In the genomic region with DNA sequence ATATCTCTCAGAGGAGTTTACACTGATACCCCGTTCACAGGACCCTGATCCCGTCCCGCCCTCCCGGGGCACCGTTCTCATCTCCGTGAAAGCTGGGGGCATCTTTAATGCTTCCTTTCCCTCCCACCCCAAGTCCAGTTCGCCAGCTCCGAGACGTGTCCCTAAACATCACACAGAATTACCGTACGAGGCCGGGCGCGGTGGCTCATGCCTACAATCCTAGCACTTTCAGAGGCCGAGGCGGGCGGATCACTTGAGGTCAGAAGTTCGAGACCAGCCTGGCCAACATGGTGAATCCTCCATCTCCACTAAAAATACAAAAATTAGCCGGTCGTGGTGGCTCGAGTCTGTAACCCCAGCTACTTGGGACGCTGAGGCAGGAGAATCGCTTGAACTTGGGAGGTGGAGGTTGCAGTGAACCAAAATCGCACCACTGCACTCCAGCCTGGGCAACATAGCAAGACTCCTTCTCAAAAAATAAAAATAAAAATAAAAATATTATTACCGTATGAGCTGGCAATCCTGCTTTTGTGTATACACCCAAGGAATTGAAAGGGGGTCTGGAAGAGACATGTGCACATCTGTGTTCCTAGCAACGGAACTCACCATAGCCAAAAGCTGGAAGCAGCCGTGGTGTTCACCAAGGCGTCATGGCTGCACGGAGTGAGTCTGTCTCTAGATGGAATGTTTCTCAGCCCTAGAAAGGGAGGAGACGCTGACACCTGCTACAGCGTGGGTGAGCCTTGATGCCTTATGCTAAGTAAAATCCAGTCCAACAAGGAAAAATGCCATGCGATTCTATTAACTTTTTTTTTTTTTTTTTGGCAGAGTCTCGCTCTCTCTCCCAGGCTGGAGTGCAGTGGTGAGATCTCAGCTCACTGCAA, we compare ENCODE assay signal across 17 cellular contexts. TPM values are rescaled to one million over a fixed set of nuclear protein-coding genes. Genes with fewer than 3 reads are reported as not detected.
DNase-seq lines count a peak whose midpoint lies in the region; ATAC-seq, FAIRE-seq and TF ChIP-seq lines count a peak whose summit lies in the region.
"Had no signal": no experiment of that assay in that cellular context is flagged by ENCODE, and none has a peak within 500 bp of the region (broad histone marks: within the 10 kb centered on the region; RNA-seq: fewer than 3 reads in every experiment).

No MANE protein-coding gene starts in this region.

- TF ChIP-seq CTCF in esophagus squamous epithelium (IDR thresholded peaks at IDR 0.05) (no peak), neural progenitor cell (IDR thresholded peaks at IDR 0.05) (no peak), upper lobe of left lung (IDR thresholded peaks at IDR 0.05) (no peak)

- no peak for DNase-seq in activated naive CD8-positive, alpha-beta T cell treated with anti-CD3 and anti-CD28 coated beads, Interleukin-2, amount 50 U/mL, for 24 hours
- DNase-seq in esophagus squamous epithelium (lab: John Stamatoyannopoulos, UW) (no peak), neural progenitor cell (ENCODE audit: low spot score) (no peak), upper lobe of left lung (peak in 1 of 2 donors; percentile 36), NCI-H1105 treated with DMSO at 0.1 percent for 48 hours (lab: John Stamatoyannopoulos, UW) (no peak), HTR-8/SVneo (ENCODE audit: insufficient read length, low spot score) (no peak)
- DNase-seq: activated B cell treated with CpG ODN at 0.5 μM for 24 hours, activated gamma-delta T cell, cerebellar nuclear complex, DMS79 treated with DMSO at 0.1 percent for 48 hours, foreskin keratinocyte, NCI-H1092 treated with DMSO at 0.1 percent for 48 hours, NCI-H526 treated with DMSO at 0.1 percent for 48 hours had no signal

- WGBS in esophagus squamous epithelium, 2 donors, result 34 to 52% methylated on average over 21 to 28 of the region's 33 CpGs
- 50 to 72% methylated on average over 25 to 33 of the region's 33 CpGs for WGBS in upper lobe of left lung, 2 donors

- peaks cover 7 to 47% (median 27%) of the 10 kb centered on the region in 3 donors for H3K4me1 ChIP-seq in esophagus squamous epithelium
- no peaks in the 10 kb centered on the region for H3K4me1 ChIP-seq in neural progenitor cell
- peaks cover 0 to 17% (median 7%) of the 10 kb centered on the region in 4 donors for H3K4me1 ChIP-seq in upper lobe of left lung
- H3K4me1 ChIP-seq: foreskin keratinocyte had no signal

- H3K27ac ChIP-seq in esophagus squamous epithelium (peak overlapping the region; percentile 87 to 92 (median 91)), neural progenitor cell (no peak overlapping the region), upper lobe of left lung (peak overlapping the region in 3 of 4 donors; percentile 80 to 85 (median 82))
- H3K27ac ChIP-seq: foreskin keratinocyte had no signal

- peak overlapping the region; percentile 94 for H3K4me2 ChIP-seq in neural progenitor cell

- H3K9me3 Mint-ChIP-seq in activated naive CD8-positive, alpha-beta T cell (ENCODE audit: low read depth), result no peaks in the 10 kb centered on the region
- no peaks in the 10 kb centered on the region for H3K9me3 Mint-ChIP-seq in activated naive CD8-positive, alpha-beta T cell treated with anti-CD3 and anti-CD28 coated beads, Interleukin-2, amount 50 U/mL, for 24 hours
- H3K9me3 Mint-ChIP-seq in neural progenitor cell, result peaks cover 5% of the 10 kb centered on the region

- H3K4me3 Mint-ChIP-seq in activated naive CD8-positive, alpha-beta T cell, result peak overlapping the region; percentile 44
- H3K4me3 Mint-ChIP-seq in activated naive CD8-positive, alpha-beta T cell treated with anti-CD3 and anti-CD28 coated beads, Interleukin-2, amount 50 U/mL, for 24 hours, result no peak overlapping the region
- H3K4me3 Mint-ChIP-seq in neural progenitor cell, result peak overlapping the region; percentile 73
- H3K4me3 Mint-ChIP-seq: activated B cell treated with CpG ODN at 0.5 μM for 24 hours, memory B cell had no signal

- H3K27me3 Mint-ChIP-seq in activated naive CD8-positive, alpha-beta T cell, result peaks cover 26% of the 10 kb centered on the region
- H3K27me3 Mint-ChIP-seq in activated naive CD8-positive, alpha-beta T cell treated with anti-CD3 and anti-CD28 coated beads, Interleukin-2, amount 50 U/mL, for 24 hours, result peaks cover 47% of the 10 kb centered on the region
- H3K27me3 Mint-ChIP-seq in neural progenitor cell (ENCODE audit: insufficient read depth, low read depth), result peaks cover 47% of the 10 kb centered on the region

- no peak overlapping the region for H3K9ac ChIP-seq in neural progenitor cell

- no peak for FAIRE-seq in HTR-8/SVneo (lab: Jason Lieb, UNC)
- FAIRE-seq: GM18507 had no signal

- no peaks in the 10 kb centered on the region for H3K79me2 ChIP-seq in neural progenitor cell (ENCODE audit: low read depth)

- TF ChIP-seq EP300 in upper lobe of left lung (IDR thresholded peaks at IDR 0.05), result no peak

- H3K36me3 ChIP-seq in esophagus squamous epithelium (no peaks in the 10 kb centered on the region), neural progenitor cell (no peaks in the 10 kb centered on the region), upper lobe of left lung (no peaks in the 10 kb centered on the region)

- H3K4me1 Mint-ChIP-seq in activated naive CD8-positive, alpha-beta T cell (ENCODE audit: low read depth), result peaks cover 4% of the 10 kb centered on the region
- peaks cover 4% of the 10 kb centered on the region for H3K4me1 Mint-ChIP-seq in activated naive CD8-positive, alpha-beta T cell treated with anti-CD3 and anti-CD28 coated beads, Interleukin-2, amount 50 U/mL, for 24 hours
- H3K4me1 Mint-ChIP-seq in neural progenitor cell, result peaks cover 3% of the 10 kb centered on the region
- H3K4me1 Mint-ChIP-seq: memory B cell had no signal

- intact Hi-C loops in esophagus squamous epithelium (cut with DNase I), result no loop called here

- H3K27me3 ChIP-seq in esophagus squamous epithelium (peaks cover 0 to 51% (median 0%) of the 10 kb centered on the region in 4 donors), neural progenitor cell (peaks cover 74% of the 10 kb centered on the region), upper lobe of left lung (peaks cover 0 to 18% (median 4%) of the 10 kb centered on the region in 4 donors)

- no peaks in the 10 kb centered on the region for H3F3A ChIP-seq in neural progenitor cell (ENCODE audit: low read depth)

- peak overlapping the region; percentile 100 for H2AFZ ChIP-seq in neural progenitor cell (replicated peaks)

- ATAC-seq in activated naive CD8-positive, alpha-beta T cell treated with anti-CD3 and anti-CD28 coated beads, Interleukin-2, amount 50 U/mL, for 24 hours, result no peak
- ATAC-seq in upper lobe of left lung (ENCODE audit: low FRiP score in 2 of 2) (no peak), GM21576 (IDR thresholded peaks at IDR 0.05; ENCODE audit: unreplicated experiment) (no peak)
- ATAC-seq: foreskin keratinocyte had no signal

- no peaks in the 10 kb centered on the region for H4K20me1 ChIP-seq in neural progenitor cell (ENCODE audit: low read depth)

- no peak for TF ChIP-seq POLR2A in esophagus squamous epithelium (IDR thresholded peaks at IDR 0.05)
- TF ChIP-seq POLR2A in upper lobe of left lung (IDR thresholded peaks at IDR 0.05), result no peak

- H3K27ac Mint-ChIP-seq in activated naive CD8-positive, alpha-beta T cell, result no peak overlapping the region
- no peak overlapping the region for H3K27ac Mint-ChIP-seq in activated naive CD8-positive, alpha-beta T cell treated with anti-CD3 and anti-CD28 coated beads, Interleukin-2, amount 50 U/mL, for 24 hours
- no peak overlapping the region for H3K27ac Mint-ChIP-seq in neural progenitor cell
- H3K27ac Mint-ChIP-seq: activated B cell treated with CpG ODN at 0.5 μM for 24 hours, memory B cell had no signal

- H3K36me3 Mint-ChIP-seq in activated naive CD8-positive, alpha-beta T cell, result no peaks in the 10 kb centered on the region
- no peaks in the 10 kb centered on the region for H3K36me3 Mint-ChIP-seq in activated naive CD8-positive, alpha-beta T cell treated with anti-CD3 and anti-CD28 coated beads, Interleukin-2, amount 50 U/mL, for 24 hours (ENCODE audit: low read depth)
- H3K36me3 Mint-ChIP-seq in neural progenitor cell, result no peaks in the 10 kb centered on the region

- H3K9me3 ChIP-seq in esophagus squamous epithelium (no peaks in the 10 kb centered on the region), neural progenitor cell (ENCODE audit: low read depth) (no peaks in the 10 kb centered on the region), upper lobe of left lung (no peaks in the 10 kb centered on the region)

- H3K4me3 ChIP-seq in esophagus squamous epithelium (peak overlapping the region; percentile 65 to 75 (median 72)), neural progenitor cell (peak overlapping the region; percentile 60), upper lobe of left lung (peak overlapping the region; percentile 24 to 63 (median 54))

RNA-seq across cellular contexts. Expression of gene ABO, which starts 1.2 kb away (rescaled TPM):
- 10 to 100 TPM in 2 of 4 donors, 1 to 10 TPM in 2; 3.4 to 48.8 (median 8.2) TPM for total RNA-seq in esophagus squamous epithelium
- not detected in 2 replicates for total RNA-seq in neural progenitor cell (ENCODE audit: low replicate concordance)
- 10 to 100 TPM in 5 of 6 donors, 1 to 10 TPM in 1; 7.6 to 84.9 (median 35.4) TPM for total RNA-seq in upper lobe of left lung
- total RNA-seq: activated B cell treated with CpG ODN at 0.5 μM for 24 hours, foreskin keratinocyte had no signal

RNA-seq across cellular contexts. Expression of gene SURF6, which starts 59.7 kb away (rescaled TPM):
- total RNA-seq in esophagus squamous epithelium, result 10 to 100 TPM; 14.5 to 28.6 (median 22.0) TPM
- total RNA-seq in neural progenitor cell (ENCODE audit: low replicate concordance), result 13.2 and 32.9 TPM in 2 replicates
- 10 to 100 TPM; 16.6 to 30.4 (median 24.7) TPM for total RNA-seq in upper lobe of left lung
